Comparison of ENCODE assay signal across 9 cellular contexts in the genomic region with DNA sequence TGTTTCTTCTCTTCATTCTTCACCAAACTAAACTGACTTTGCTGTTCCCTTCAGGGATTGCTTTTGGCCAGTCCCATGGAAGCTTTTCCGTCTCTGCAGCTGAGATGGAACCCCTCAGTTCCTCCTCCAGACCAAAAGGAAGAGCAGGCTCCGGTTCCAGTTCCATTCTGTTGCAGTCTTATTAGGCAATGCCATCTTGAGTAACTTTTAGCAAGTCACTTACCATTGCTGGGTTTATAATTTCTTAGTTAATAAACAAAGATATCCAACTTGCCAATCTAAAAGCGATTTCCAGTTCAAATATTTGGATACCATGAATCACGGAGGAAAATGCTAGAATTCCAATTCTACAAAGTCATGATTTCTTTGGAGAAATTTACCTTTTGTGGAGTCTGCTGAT.
"Had no signal": no experiment of that assay in that cellular context is flagged by ENCODE, and none has a peak within 500 bp of the region (broad histone marks: within the 10 kb centered on the region; RNA-seq: fewer than 3 reads in every experiment).

No MANE protein-coding gene starts in this region.

- H3K27ac Mint-ChIP-seq: GM23338, H9, IgD-negative memory B cell had no signal

- FAIRE-seq: H1, H54, HTR-8/SVneo had no signal

- ATAC-seq: GM23338 had no signal

- H3K27ac ChIP-seq: KMS-11 had no signal

- H3K9ac ChIP-seq: KMS-11 had no signal

- H3K4me2 ChIP-seq: GM23338, KMS-11 had no signal

- H3K36me3 Mint-ChIP-seq: IgD-negative memory B cell had no signal

- DNase-seq: H9, HCEC 1CT, KBM-7 had no signal

- H3K4me3 Mint-ChIP-seq: GM23338, H9, IgD-negative memory B cell had no signal

- H3K4me3 ChIP-seq: GM23338 had no signal

- H3K4me1 Mint-ChIP-seq: GM23338, H9, IgD-negative memory B cell had no signal

- H2AFZ ChIP-seq: GM23338 had no signal
